ENCODE assay signal across 8 cellular contexts in genomic region chr1:113871597-113872113, GRCh38. TPM values are rescaled to one million over a fixed set of nuclear protein-coding genes. Genes with fewer than 3 reads are reported as not detected.
DNase-seq lines count a peak whose midpoint lies in the region; ATAC-seq and TF ChIP-seq lines count a peak whose summit lies in the region.

Gene PTPN22 (minus strand): TSS chr1:113871712.

- peak within 1 kb of the TSS; percentile 15; the same call in 1 of the 2 replicates for H2AFZ ChIP-seq in PC-9

- H3K27ac ChIP-seq in PC-9, result no peak within 1 kb of the TSS

- H3K9me3 ChIP-seq in PC-9 (ENCODE audit: insufficient read depth, low read depth), result peaks cover 3% of the 10 kb centered on the region; the same call in 1 of the 2 replicates

- CTCF ChIA-PET in PC-9 (lab: Charles Lee), result interaction anchor here (0.6 kb wide), 1 partner anchor 59 kb away, joined by 6 read pairs; no protein-coding TSS in a partner anchor

- H3K4me1 ChIP-seq in PC-9 (replicated peaks; ENCODE audit: insufficient read depth), result peaks cover 26% of the 10 kb centered on the region; the same call in 1 of the 2 replicates

- POLR2A ChIA-PET in PC-9 (lab: Charles Lee; ENCODE audit: unreplicated experiment), result no interaction called here

- peaks cover 13% of the 10 kb centered on the region for H3F3A ChIP-seq in PC-9 (ENCODE audit: insufficient read depth, low read depth)

- ATAC-seq in GM18511 (IDR thresholded peaks at IDR 0.05; ENCODE audit: unreplicated experiment) (peak; percentile 91), HG02870 (IDR thresholded peaks at IDR 0.05; ENCODE audit: unreplicated experiment) (peak; percentile 95), Right ventricle myocardium inferior (peak; percentile 68)

- no peaks in the 10 kb centered on the region for H3K9me2 ChIP-seq in PC-9 (ENCODE audit: insufficient read depth)

- no peak for TF ChIP-seq CTCF in PC-9 (conservative IDR thresholded peaks at IDR 0.05)

- intact Hi-C loops in PC-9 (cut with micrococcal nuclease; ENCODE audit: unreplicated experiment) (no loop called here), Right ventricle myocardium inferior (cut with DNase I) (no loop called here)

- no peaks in the 10 kb centered on the region for H3K27me3 ChIP-seq in PC-9 (ENCODE audit: insufficient read depth, low read depth)

- no peak within 1 kb of the TSS for H3K4me3 ChIP-seq in PC-9

- no peaks in the 10 kb centered on the region for H4K20me1 ChIP-seq in PC-9 (ENCODE audit: insufficient read depth)

- H3K4me2 ChIP-seq in PC-9, result no peak within 1 kb of the TSS

- no peaks in the 10 kb centered on the region for H3K79me2 ChIP-seq in PC-9 (ENCODE audit: low read depth)

- no peaks in the 10 kb centered on the region for H3K36me3 ChIP-seq in PC-9 (ENCODE audit: low read depth)

- DNase-seq in PC-9, result peak in 1 of 2 experiments; percentile 9
- DNase-seq in activated T-helper 1 cell treated with Interleukin-2 at 50 U/mL for 16 hours (ENCODE audit: low read depth), result peak; percentile 69
- DNase-seq in Right ventricle myocardium inferior (ENCODE audit: missing footprints), result peak; percentile 75
- DNase-seq in stimulated activated CD4-positive, alpha-beta T cell treated with anti-CD3 and anti-CD28 coated beads, Interleukin-2, amount 100 ng/mL, for 48 hours, result peak; percentile 62 to 63
- DNase-seq in retina, result no peak
- DNase-seq in NCI-H2029 (lab: John Stamatoyannopoulos, UW), result no peak

- BruUV-seq in PC-9 (replicated peaks; lab: Mats Ljungman, UMichigan), result no TSS peak

RNA-seq across cellular contexts. Expression of gene PTPN22, which starts in this region (rescaled TPM):
- total RNA-seq in PC-9 (2021), result 0.11 TPM in 1 of 2 replicates, not detected in the other
- 0.43 TPM for total RNA-seq in Right ventricle myocardium inferior

Comparison
In these comparisons a context has a peak if more than half of its experiments do, and no peak if none do; other contexts are left out.
1. Peak in DNase-seq and ATAC-seq in Right ventricle myocardium inferior; RNA of the gene not detected or under 1 TPM.
2. DNase-seq: peak in activated T-helper 1 cell treated with Interleukin-2 at 50 U/mL for 16 hours (single experiment) and stimulated activated CD4-positive, alpha-beta T cell treated with anti-CD3 and anti-CD28 coated beads, Interleukin-2, amount 100 ng/mL, for 48 hours (2 of 2); none in retina (single experiment) and NCI-H2029 (single experiment).
3. Peak in every context shown above with its lines, with median percentiles within 50 percentile points of each other: ATAC-seq.